Comparison of ENCODE assay signal across 12 cellular contexts in the genomic region with DNA sequence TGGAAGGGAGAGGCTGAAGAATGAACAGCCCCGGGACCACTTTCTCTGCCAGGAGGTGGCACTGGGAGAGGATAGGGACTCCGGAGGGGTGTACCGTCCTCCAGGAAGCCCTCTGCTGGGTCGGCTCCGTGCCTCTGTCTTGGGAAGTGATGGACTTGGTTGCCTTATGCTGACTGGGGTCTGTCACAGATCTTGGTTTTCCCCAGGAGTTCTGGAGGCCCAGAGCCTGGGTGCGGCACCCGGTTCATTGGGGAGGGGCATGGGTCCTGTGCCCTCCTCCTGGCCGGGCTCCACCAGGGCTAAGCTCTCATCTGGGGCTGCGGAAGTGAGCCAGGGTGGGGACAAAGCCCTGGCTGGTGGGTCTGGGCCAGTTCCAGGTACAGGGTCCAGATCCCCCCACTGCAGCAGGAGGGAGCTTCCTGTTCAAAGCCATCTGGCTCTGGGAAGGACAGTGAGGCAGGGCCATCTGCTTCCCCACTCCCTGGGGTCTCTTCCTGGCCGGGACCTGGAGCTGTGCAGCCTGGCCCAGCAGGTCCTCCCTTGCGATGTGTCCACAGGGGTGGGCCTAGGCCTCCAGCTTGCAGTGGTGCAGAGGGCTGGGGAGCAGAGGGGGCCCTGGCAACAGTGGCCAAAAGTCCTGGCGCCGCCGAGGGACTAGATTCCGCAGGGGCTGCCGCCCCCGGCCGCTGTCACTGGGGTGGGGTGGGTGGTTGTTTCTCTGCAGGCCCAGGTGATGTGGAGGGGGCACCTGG. TPM values are rescaled to one million over a fixed set of nuclear protein-coding genes. Genes with fewer than 3 reads are reported as not detected.
A peak's percentile ranks its signal among the peaks of the same experiment; 100 is the strongest.
DNase-seq lines count a peak whose midpoint lies in the region; ATAC-seq and TF ChIP-seq lines count a peak whose summit lies in the region.
"Had no signal": no experiment of that assay in that cellular context is flagged by ENCODE, and none has a peak within 500 bp of the region (broad histone marks: within the 10 kb centered on the region; RNA-seq: fewer than 3 reads in every experiment).

No MANE protein-coding gene starts in this region.

- H3K27ac ChIP-seq in esophagus squamous epithelium (peak overlapping the region; percentile 60 to 97 (median 92)), ovary (peak overlapping the region; percentile 66 to 91)

- 51 to 81% methylated on average over 3 to 4 of the region's 18 CpGs for WGBS in esophagus squamous epithelium, 2 donors
- WGBS in ovary, 3 donors = 66 to 78% (median 69%) methylated on average over 17 to 18 of the region's 18 CpGs

- peak; percentile 16 for ATAC-seq in Right ventricle myocardium inferior
- ATAC-seq in HG03457 (IDR thresholded peaks at IDR 0.05; ENCODE audit: unreplicated experiment) = no peak
- no peak for ATAC-seq in HG03565 (IDR thresholded peaks at IDR 0.05; ENCODE audit: unreplicated experiment)
- no peak for ATAC-seq in GM21360 (IDR thresholded peaks at IDR 0.05; ENCODE audit: unreplicated experiment)

- H3K4me3 ChIP-seq in esophagus squamous epithelium (peak overlapping the region in 2 of 4 donors; percentile 79 to 87), ovary (no peak overlapping the region)

- peaks cover 0 to 23% (median 0%) of the 10 kb centered on the region in 3 donors for H3K36me3 ChIP-seq in esophagus squamous epithelium
- H3K36me3 ChIP-seq in ovary = no peaks in the 10 kb centered on the region
- H3K36me3 ChIP-seq: prostate gland had no signal

- DNase-seq in Right ventricle myocardium inferior (ENCODE audit: missing footprints) = no peak
- no peak for DNase-seq in cardiac septum (ENCODE audit: low spot score)
- DNase-seq in esophagus squamous epithelium (lab: John Stamatoyannopoulos, UW) = no peak
- peak in 3 of 5 donors; percentile 38 to 61 (median 56) for DNase-seq in ovary
- DNase-seq in GF-D8 (lab: John Stamatoyannopoulos, UW) = no peak
- DNase-seq: activated CD4-positive, alpha-beta T cell treated with anti-CD3 and anti-CD28 coated beads, Interleukin-2, amount 50 U/mL, for 1 hour; effector memory CD4-positive, alpha-beta T cell; MV-4-11 had no signal

- no peak for TF ChIP-seq EP300 in ovary (IDR thresholded peaks at IDR 0.05)

- no peak for TF ChIP-seq CTCF in esophagus squamous epithelium (IDR thresholded peaks at IDR 0.05)
- no peak for TF ChIP-seq CTCF in ovary (IDR thresholded peaks at IDR 0.05)

- TF ChIP-seq POLR2A in esophagus squamous epithelium (IDR thresholded peaks at IDR 0.05) (no peak), ovary (IDR thresholded peaks at IDR 0.05) (no peak)

- H3K27me3 ChIP-seq in esophagus squamous epithelium = no peaks in the 10 kb centered on the region
- no peaks in the 10 kb centered on the region for H3K27me3 ChIP-seq in ovary

- H3K4me1 ChIP-seq in esophagus squamous epithelium (peaks cover 13 to 44% (median 16%) of the 10 kb centered on the region in 3 donors), ovary (ENCODE audit: insufficient read depth) (peaks cover 7% of the 10 kb centered on the region)
- H3K4me1 ChIP-seq: prostate gland had no signal

- intact Hi-C loops in Right ventricle myocardium inferior (cut with DNase I) = loop anchor here (5.0 kb wide), 3 partner anchors 53 to 128 kb away; partner anchors contain the start of genes POLR2L and TSPAN4
- intact Hi-C loops in cardiac septum (cut with DNase I) = loop anchor here (1.0 to 5.0 kb wide), 3 partner anchors 13 to 128 kb away; no protein-coding TSS in a partner anchor
- intact Hi-C loops in esophagus squamous epithelium (cut with DNase I) = loop anchor here (5.0 kb wide), 1 partner anchor 128 kb away; no protein-coding TSS in a partner anchor
- intact Hi-C loops in ovary (cut with DNase I) = loop anchor here in 1 of 4 donors (5.0 kb wide), 1 partner anchor 113 kb away; the partner anchor contains the start of gene MUC6

- H3K9me3 ChIP-seq in esophagus squamous epithelium (no peaks in the 10 kb centered on the region), ovary (no peaks in the 10 kb centered on the region)
- H3K9me3 ChIP-seq: prostate gland had no signal

RNA-seq across cellular contexts. Expression of gene AP2A2, which starts 1.1 kb away (rescaled TPM):
- total RNA-seq in Right ventricle myocardium inferior (51.7 TPM), cardiac septum (40.3 TPM), esophagus squamous epithelium (10 to 100 TPM; 19.8 to 48.6 (median 28.5) TPM), ovary (10 to 100 TPM; 27.7 to 80.1 (median 54.0) TPM)
- 100 to 1,000 TPM in 1 of 2 donors, 10 to 100 TPM in 1; 31.1 to 151 TPM for polyA plus RNA-seq in ovary

RNA-seq across cellular contexts. Expression of gene CHID1, which starts 14.0 kb away (rescaled TPM):
- total RNA-seq in Right ventricle myocardium inferior (49.4 TPM), cardiac septum (63.7 TPM), esophagus squamous epithelium (10 to 100 TPM; 58.2 to 63.4 (median 61.3) TPM), ovary (10 to 100 TPM; 62.2 to 90.7 (median 75.7) TPM)
- 10 to 100 TPM; 41.0 to 68.1 TPM for polyA plus RNA-seq in ovary

Comparison
In these comparisons a context has a peak if more than half of its experiments do, and no peak if none do; other contexts are left out.
1. DNase-seq: peak in ovary (3 of 5); none in Right ventricle myocardium inferior (single experiment), cardiac septum (single experiment), esophagus squamous epithelium (single experiment) and GF-D8 (single experiment).